ENCODE assay signal across 10 cellular contexts in the genomic region with DNA sequence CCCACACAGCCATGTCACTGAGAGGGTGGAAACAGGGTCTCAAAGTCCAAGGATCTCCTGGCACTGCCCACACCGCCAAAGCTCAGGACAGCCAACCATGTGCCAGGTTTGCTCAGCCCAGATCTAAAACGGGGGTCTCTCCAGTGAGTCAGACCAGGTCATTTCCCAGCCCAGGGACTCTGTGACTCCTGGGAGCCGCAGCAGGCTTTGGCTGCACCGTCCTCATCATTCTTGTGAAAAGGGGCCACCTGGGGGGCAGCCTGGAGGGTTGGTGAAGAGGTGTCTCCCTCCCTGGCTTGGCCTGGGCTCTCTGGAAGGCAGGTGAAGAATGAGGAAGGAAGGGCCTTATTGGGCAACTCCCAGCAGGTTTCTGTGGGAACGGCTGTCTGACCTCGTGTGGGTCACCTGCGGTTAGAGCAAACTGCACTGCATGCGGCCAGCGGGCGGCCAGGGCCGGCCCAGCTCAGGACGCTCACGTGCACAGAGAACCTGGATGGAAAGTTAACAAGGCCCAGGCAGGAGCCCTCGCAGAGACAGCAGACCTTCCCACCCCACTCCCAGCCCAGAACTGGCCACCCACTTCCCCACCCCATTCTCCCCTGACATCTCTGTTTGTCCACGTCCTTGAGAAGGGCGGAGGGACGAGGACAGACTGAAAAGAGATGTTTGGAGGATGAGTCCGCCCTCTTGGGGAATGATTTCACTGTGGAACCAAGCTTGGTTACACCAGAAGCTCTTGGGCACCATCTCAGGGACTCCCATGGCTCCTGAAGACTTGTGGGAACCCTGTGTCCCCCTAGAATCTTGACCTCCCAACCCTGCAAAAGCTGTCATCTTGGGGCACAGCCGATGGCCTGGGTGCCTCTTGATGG. TPM values are rescaled to one million over a fixed set of nuclear protein-coding genes. Genes with fewer than 3 reads are reported as not detected.
DNase-seq lines count a peak whose midpoint lies in the region; ATAC-seq and TF ChIP-seq lines count a peak whose summit lies in the region.
"Had no signal": no experiment of that assay in that cellular context is flagged by ENCODE, and none has a peak within 500 bp of the region (broad histone marks: within the 10 kb centered on the region; RNA-seq: fewer than 3 reads in every experiment).

No MANE protein-coding gene starts in this region.

- H3K4me1 Mint-ChIP-seq in type B pancreatic cell (ENCODE audit: unreplicated experiment), result peaks cover 15% of the 10 kb centered on the region

- DNase-seq in M059J (ENCODE audit: low read depth) (peak; percentile 83), kidney tubule cell (ENCODE audit: low spot score) (peak; percentile 97), type B pancreatic cell (ENCODE audit: extremely low spot score, unreplicated experiment) (no peak)
- DNase-seq in activated effector memory CD4-positive, alpha-beta T cell treated with anti-CD3 and anti-CD28 coated beads, Interleukin-2, amount 50 U/mL, for 16 hours, result no peak
- DNase-seq: SHP77; stimulated activated CD4-positive, alpha-beta T cell treated with anti-CD3 and anti-CD28 coated beads, Interleukin-2, amount 100 ng/mL, for 24 hours had no signal

- no peak for ATAC-seq in HG02885 (IDR thresholded peaks at IDR 0.05; ENCODE audit: poor library complexity, unreplicated experiment)
- ATAC-seq in GM18517 (IDR thresholded peaks at IDR 0.05; ENCODE audit: unreplicated experiment), result no peak

- peak overlapping the region; percentile 89 for H3K27ac Mint-ChIP-seq in type B pancreatic cell
- H3K27ac Mint-ChIP-seq: activated naive CD4-positive, alpha-beta T cell treated with anti-CD3 and anti-CD28 coated beads, Interleukin-2, amount 50 U/mL, for 24 hours had no signal

- no peak overlapping the region for H3K4me3 Mint-ChIP-seq in type B pancreatic cell
- H3K4me3 Mint-ChIP-seq: activated naive CD4-positive, alpha-beta T cell treated with anti-CD3 and anti-CD28 coated beads, Interleukin-2, amount 50 U/mL, for 24 hours had no signal

- no peak for TF ChIP-seq CTCF in type B pancreatic cell (conservative IDR thresholded peaks at IDR 0.05)

- H3K27me3 Mint-ChIP-seq in type B pancreatic cell, result peaks cover 3% of the 10 kb centered on the region
- H3K27me3 Mint-ChIP-seq: activated naive CD4-positive, alpha-beta T cell treated with anti-CD3 and anti-CD28 coated beads, Interleukin-2, amount 50 U/mL, for 24 hours had no signal

- no peaks in the 10 kb centered on the region for H3K9me3 Mint-ChIP-seq in type B pancreatic cell
- H3K9me3 Mint-ChIP-seq: activated naive CD4-positive, alpha-beta T cell treated with anti-CD3 and anti-CD28 coated beads, Interleukin-2, amount 50 U/mL, for 24 hours had no signal

- peak overlapping the region; percentile 52 for H3K27ac ChIP-seq in adipose tissue (ENCODE audit: low read depth, low read length)

- WGBS in adipose tissue, 3 donors, result 45 to 53% (median 52%) methylated on average over 19 of the region's 19 CpGs

- H3K36me3 Mint-ChIP-seq in type B pancreatic cell, result no peaks in the 10 kb centered on the region
- H3K36me3 Mint-ChIP-seq: activated naive CD4-positive, alpha-beta T cell treated with anti-CD3 and anti-CD28 coated beads, Interleukin-2, amount 50 U/mL, for 24 hours had no signal

RNA-seq across cellular contexts. Expression of a gene that starts 25.6 kb away (rescaled TPM):
- 68.6 and 95.0 TPM in 2 replicates for total RNA-seq in M059J (2014; rRNA removed; shearing (Covaris generic))
- polyA plus RNA-seq in adipose tissue, result 100 to 1,000 TPM in 2 of 3 donors, 10 to 100 TPM in 1; 21.6 to 181 (median 148) TPM
- 49.8 and 66.6 TPM in 2 replicates for total RNA-seq in type B pancreatic cell (ENCODE audit: low replicate concordance)

RNA-seq across cellular contexts. Expression of a gene that starts 55.9 kb away (rescaled TPM):
- 9.2 and 14.7 TPM in 2 replicates for total RNA-seq in M059J (2014; rRNA removed; shearing (Covaris generic))
- 10 to 100 TPM in 2 of 3 donors, 1 to 10 TPM in 1; 8.6 to 39.9 (median 33.2) TPM for polyA plus RNA-seq in adipose tissue
- 23.8 and 44.0 TPM in 2 replicates for total RNA-seq in type B pancreatic cell (ENCODE audit: low replicate concordance)

Comparison
In these comparisons a context has a peak if more than half of its experiments do, and no peak if none do; other contexts are left out.
1. DNase-seq: peak in M059J (single experiment) and kidney tubule cell (single experiment); none in type B pancreatic cell (single experiment) and activated effector memory CD4-positive, alpha-beta T cell treated with anti-CD3 and anti-CD28 coated beads, Interleukin-2, amount 50 U/mL, for 16 hours (single experiment).